ENCODE assay signal across 32 cellular contexts in genomic region chr17:82365586-82366295, GRCh38. TPM values are rescaled to one million over a fixed set of nuclear protein-coding genes. Genes with fewer than 3 reads are reported as not detected.
DNase-seq lines count a peak whose midpoint lies in the region; TF ChIP-seq lines count a peak whose summit lies in the region.
"Had no signal": no experiment of that assay in that cellular context is flagged by ENCODE, and none has a peak within 500 bp of the region (broad histone marks: within the 10 kb centered on the region; RNA-seq: fewer than 3 reads in every experiment).

No MANE protein-coding gene starts in this region.

- no peak for TF ChIP-seq POLR2A in vagina (IDR thresholded peaks at IDR 0.05)

- peak overlapping the region; percentile 28 for H3K4me2 ChIP-seq in neural progenitor cell

- H3K4me1 ChIP-seq in neural progenitor cell (peaks cover 17% of the 10 kb centered on the region), vagina (peaks cover 2% of the 10 kb centered on the region)

- peaks cover 3% of the 10 kb centered on the region for H3K9me3 Mint-ChIP-seq in neural progenitor cell
- H3K9me3 Mint-ChIP-seq: activated naive CD8-positive, alpha-beta T cell treated with anti-CD3 and anti-CD28 coated beads, Interleukin-2, amount 10 ng/mL, durations not matched to agents 7 days and 5 days; activated T-cell treated with anti-CD3 and anti-CD28 coated beads, Interleukin-2, amount 50 U/mL, for 24 hours; CD4-positive, alpha-beta T cell; stimulated activated naive CD8-positive, alpha-beta T cell treated with anti-CD3 and anti-CD28 coated beads, Interleukin-15, amount 100 ng/mL, for 72 hours; T-helper 2 cell treated with Interferon-gamma antibody and Interleukin-4, amounts not matched to agents 5 μg/mL and 100 μg/mL, for 36 hours had no signal

- H3K36me3 ChIP-seq in neural progenitor cell, result no peaks in the 10 kb centered on the region
- H3K36me3 ChIP-seq in vagina, result no peaks in the 10 kb centered on the region
- H3K36me3 ChIP-seq: ascending aorta, cardiac muscle cell, left ventricle myocardium inferior, thyroid gland had no signal

- peak in 2 of 3 experiments; percentile 16 to 60 for DNase-seq in NCI-H1417 (lab: John Stamatoyannopoulos, UW)
- DNase-seq in NCI-H1417 treated with DMSO at 0.1 percent for 48 hours (lab: John Stamatoyannopoulos, UW), result no peak
- peak; percentile 35 for DNase-seq in NCI-H2171 (lab: John Stamatoyannopoulos, UW)
- DNase-seq in neural progenitor cell (ENCODE audit: low spot score), result no peak
- DNase-seq in vagina (ENCODE audit: extremely low spot score in 2 of 2), result no peak
- DNase-seq in NAMALWA (ENCODE audit: low spot score), result no peak
- DNase-seq: 8988T; activated CD4-positive, alpha-beta T cell treated with anti-CD3 and anti-CD28 coated beads for 48 hours; activated gamma-delta T cell; activated naive CD8-positive, alpha-beta T cell treated with anti-CD3 and anti-CD28 coated beads, Interleukin-2, amount 10 ng/mL, durations not matched to agents 7 days and 5 days; activated T-cell treated with anti-CD3 and anti-CD28 coated beads, Interleukin-2, amount 50 U/mL, for 24 hours; CD4-positive, alpha-beta T cell; DMS153; effector memory CD4-positive, alpha-beta T cell; glutamatergic neuron; GOT3; left ventricle myocardium inferior; NCI-H1092 treated with DMSO at 0.1 percent for 48 hours; NCI-H510A treated with DMSO at 0.1 percent for 48 hours; nucleus accumbens; SHP77 treated with DMSO at 0.1 percent for 48 hours; stimulated activated naive CD8-positive, alpha-beta T cell treated with anti-CD3 and anti-CD28 coated beads, Interleukin-15, amount 100 ng/mL, for 72 hours; thyroid gland had no signal

- no peaks in the 10 kb centered on the region for H3K9me3 ChIP-seq in neural progenitor cell (ENCODE audit: low read depth)
- H3K9me3 ChIP-seq in vagina, result no peaks in the 10 kb centered on the region
- H3K9me3 ChIP-seq: ascending aorta, left ventricle myocardium inferior, thyroid gland had no signal

- H3K4me1 Mint-ChIP-seq in neural progenitor cell, result peaks cover 35% of the 10 kb centered on the region

- H3F3A ChIP-seq in neural progenitor cell (ENCODE audit: low read depth), result peaks cover 14% of the 10 kb centered on the region

- H3K27me3 Mint-ChIP-seq in neural progenitor cell (ENCODE audit: insufficient read depth, low read depth), result no peaks in the 10 kb centered on the region

- H4K20me1 ChIP-seq in neural progenitor cell (ENCODE audit: low read depth), result no peaks in the 10 kb centered on the region

- peak overlapping the region; percentile 72 for H3K27ac Mint-ChIP-seq in neural progenitor cell
- H3K27ac Mint-ChIP-seq: activated naive CD8-positive, alpha-beta T cell treated with anti-CD3 and anti-CD28 coated beads, Interleukin-2, amount 10 ng/mL, durations not matched to agents 7 days and 5 days; activated T-cell treated with anti-CD3 and anti-CD28 coated beads, Interleukin-2, amount 50 U/mL, for 24 hours; CD4-positive, alpha-beta T cell; stimulated activated naive CD8-positive, alpha-beta T cell treated with anti-CD3 and anti-CD28 coated beads, Interleukin-15, amount 100 ng/mL, for 72 hours; T-helper 2 cell treated with Interferon-gamma antibody and Interleukin-4, amounts not matched to agents 5 μg/mL and 100 μg/mL, for 36 hours had no signal

- TF ChIP-seq CTCF in neural progenitor cell (IDR thresholded peaks at IDR 0.05) (no peak), vagina (IDR thresholded peaks at IDR 0.05) (no peak)

- H3K79me2 ChIP-seq in neural progenitor cell (ENCODE audit: low read depth), result no peaks in the 10 kb centered on the region

- H3K4me3 Mint-ChIP-seq in neural progenitor cell, result peak overlapping the region; percentile 48
- H3K4me3 Mint-ChIP-seq: activated naive CD8-positive, alpha-beta T cell treated with anti-CD3 and anti-CD28 coated beads, Interleukin-2, amount 10 ng/mL, durations not matched to agents 7 days and 5 days; activated T-cell treated with anti-CD3 and anti-CD28 coated beads, Interleukin-2, amount 50 U/mL, for 24 hours; CD4-positive, alpha-beta T cell; stimulated activated naive CD8-positive, alpha-beta T cell treated with anti-CD3 and anti-CD28 coated beads, Interleukin-15, amount 100 ng/mL, for 72 hours; T-helper 2 cell treated with Interferon-gamma antibody and Interleukin-4, amounts not matched to agents 5 μg/mL and 100 μg/mL, for 36 hours had no signal

- H3K27me3 ChIP-seq in neural progenitor cell (peaks cover 17% of the 10 kb centered on the region), vagina (no peaks in the 10 kb centered on the region)
- H3K27me3 ChIP-seq: ascending aorta, cardiac muscle cell, thyroid gland had no signal

- no peak overlapping the region for H3K9ac ChIP-seq in neural progenitor cell

- no peak overlapping the region for H2AFZ ChIP-seq in neural progenitor cell (replicated peaks)

- H3K4me3 ChIP-seq in neural progenitor cell (no peak overlapping the region), vagina (no peak overlapping the region)
- H3K4me3 ChIP-seq: ascending aorta, cardiac muscle cell, coronary artery, left ventricle myocardium inferior, skin epidermis, thyroid gland had no signal

- H3K27ac ChIP-seq in neural progenitor cell, result no peak overlapping the region
- H3K27ac ChIP-seq in vagina, result no peak overlapping the region
- H3K27ac ChIP-seq: ascending aorta, cardiac muscle cell, coronary artery, left ventricle myocardium inferior, skin epidermis, thyroid gland had no signal

- intact Hi-C loops in vagina (cut with DNase I), result no loop called here

- H3K36me3 Mint-ChIP-seq in neural progenitor cell, result no peaks in the 10 kb centered on the region
- H3K36me3 Mint-ChIP-seq: activated naive CD8-positive, alpha-beta T cell treated with anti-CD3 and anti-CD28 coated beads, Interleukin-2, amount 10 ng/mL, durations not matched to agents 7 days and 5 days had no signal

RNA-seq across cellular contexts. Expression of gene UTS2R, which starts 5.8 kb away (rescaled TPM):
- total RNA-seq in neural progenitor cell (ENCODE audit: low replicate concordance) (0.46 TPM in 1 of 2 replicates, not detected in the other), vagina (not detected)
- total RNA-seq: activated CD8-positive, alpha-beta memory T cell treated with anti-CD3 and anti-CD28 coated beads for 36 hours; activated naive CD8-positive, alpha-beta T cell treated with anti-CD3 and anti-CD28 coated beads, Interleukin-2, amount 10 ng/mL, durations not matched to agents 7 days and 5 days; ascending aorta; CD4-positive, alpha-beta T cell; epithelial cell of proximal tubule; mesenteric fat pad; pulmonary artery endothelial cell had no signal

RNA-seq across cellular contexts. Expression of gene TEX19, which starts 6.7 kb away (rescaled TPM):
- total RNA-seq in neural progenitor cell (ENCODE audit: low replicate concordance) (0.19 TPM in 1 of 2 replicates, not detected in the other), vagina (not detected)
- total RNA-seq: activated CD8-positive, alpha-beta memory T cell treated with anti-CD3 and anti-CD28 coated beads for 36 hours; activated naive CD8-positive, alpha-beta T cell treated with anti-CD3 and anti-CD28 coated beads, Interleukin-2, amount 10 ng/mL, durations not matched to agents 7 days and 5 days; ascending aorta; CD4-positive, alpha-beta T cell; epithelial cell of proximal tubule; left ventricle myocardium inferior; mesenteric fat pad; pulmonary artery endothelial cell had no signal

RNA-seq across cellular contexts. Expression of gene SECTM1, which starts 32.2 kb away (rescaled TPM):
- 0.12 TPM in 1 of 2 replicates, not detected in the other for total RNA-seq in neural progenitor cell (ENCODE audit: low replicate concordance)
- total RNA-seq in vagina, result 37.1 TPM
- total RNA-seq: cardiac muscle cell had no signal

RNA-seq across cellular contexts. Expression of gene CD7, which starts 48.3 kb away (rescaled TPM):
- total RNA-seq in neural progenitor cell (ENCODE audit: low replicate concordance) (0.62 TPM in 1 of 2 replicates, not detected in the other), vagina (5.2 TPM)
- total RNA-seq: cardiac muscle cell, epithelial cell of proximal tubule, pulmonary artery endothelial cell had no signal

RNA-seq across cellular contexts. Expression of gene HEXD, which starts 52.4 kb away (rescaled TPM):
- total RNA-seq in neural progenitor cell (ENCODE audit: low replicate concordance) (22.3 and 41.8 TPM in 2 replicates), vagina (90.4 TPM)

Comparison
In these comparisons a context has a peak if more than half of its experiments do, and no peak if none do; other contexts are left out.
1. DNase-seq: peak in NCI-H1417 (2 of 3) and NCI-H2171 (single experiment); none in NCI-H1417 treated with DMSO at 0.1 percent for 48 hours (single experiment), neural progenitor cell (single experiment), vagina (0 of 2) and NAMALWA (single experiment).
2. RNA of gene SECTM1, which starts 32.2 kb away (total RNA-seq): 37.1 TPM in vagina (single experiment); 0.12 TPM in neural progenitor cell; every median in the first group is over 10 times any median in the second.